1 cellular context compared by ENCODE assay signal in the genomic region with DNA sequence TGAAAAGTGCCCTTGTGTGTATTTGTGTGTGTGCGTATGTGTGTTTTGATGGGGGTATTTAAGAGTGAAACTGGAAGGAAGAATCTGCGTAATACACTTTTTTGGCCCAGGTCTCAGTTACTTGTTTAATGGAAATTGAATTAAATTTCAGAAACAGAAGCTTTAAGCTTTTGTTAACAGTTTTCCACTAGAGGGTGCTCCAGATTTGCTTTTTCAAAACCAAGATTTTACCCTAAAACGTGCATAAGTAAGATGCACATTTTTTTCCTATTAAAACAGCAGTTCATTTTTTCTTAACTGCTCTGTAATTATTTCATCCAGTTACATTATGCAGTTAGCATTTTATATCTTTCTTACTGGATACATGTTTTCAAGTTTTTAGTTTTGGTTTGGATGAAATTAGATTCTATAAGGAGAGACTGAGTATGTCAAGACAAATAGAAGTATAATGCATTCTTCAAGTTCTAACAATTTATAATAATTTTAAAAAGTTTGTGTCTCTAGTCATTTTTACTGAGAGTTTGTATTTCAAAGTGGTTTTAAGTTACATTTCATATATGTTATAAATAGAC.
TF ChIP-seq lines count a peak whose summit lies in the region.

No MANE protein-coding gene starts in this region.

TF ChIP-seq in GM23338, 12 proteins besides CTCF, POLR2A, EP300 and RAD21 (continued from another document):
- TF ChIP-seq, protein P1, sequence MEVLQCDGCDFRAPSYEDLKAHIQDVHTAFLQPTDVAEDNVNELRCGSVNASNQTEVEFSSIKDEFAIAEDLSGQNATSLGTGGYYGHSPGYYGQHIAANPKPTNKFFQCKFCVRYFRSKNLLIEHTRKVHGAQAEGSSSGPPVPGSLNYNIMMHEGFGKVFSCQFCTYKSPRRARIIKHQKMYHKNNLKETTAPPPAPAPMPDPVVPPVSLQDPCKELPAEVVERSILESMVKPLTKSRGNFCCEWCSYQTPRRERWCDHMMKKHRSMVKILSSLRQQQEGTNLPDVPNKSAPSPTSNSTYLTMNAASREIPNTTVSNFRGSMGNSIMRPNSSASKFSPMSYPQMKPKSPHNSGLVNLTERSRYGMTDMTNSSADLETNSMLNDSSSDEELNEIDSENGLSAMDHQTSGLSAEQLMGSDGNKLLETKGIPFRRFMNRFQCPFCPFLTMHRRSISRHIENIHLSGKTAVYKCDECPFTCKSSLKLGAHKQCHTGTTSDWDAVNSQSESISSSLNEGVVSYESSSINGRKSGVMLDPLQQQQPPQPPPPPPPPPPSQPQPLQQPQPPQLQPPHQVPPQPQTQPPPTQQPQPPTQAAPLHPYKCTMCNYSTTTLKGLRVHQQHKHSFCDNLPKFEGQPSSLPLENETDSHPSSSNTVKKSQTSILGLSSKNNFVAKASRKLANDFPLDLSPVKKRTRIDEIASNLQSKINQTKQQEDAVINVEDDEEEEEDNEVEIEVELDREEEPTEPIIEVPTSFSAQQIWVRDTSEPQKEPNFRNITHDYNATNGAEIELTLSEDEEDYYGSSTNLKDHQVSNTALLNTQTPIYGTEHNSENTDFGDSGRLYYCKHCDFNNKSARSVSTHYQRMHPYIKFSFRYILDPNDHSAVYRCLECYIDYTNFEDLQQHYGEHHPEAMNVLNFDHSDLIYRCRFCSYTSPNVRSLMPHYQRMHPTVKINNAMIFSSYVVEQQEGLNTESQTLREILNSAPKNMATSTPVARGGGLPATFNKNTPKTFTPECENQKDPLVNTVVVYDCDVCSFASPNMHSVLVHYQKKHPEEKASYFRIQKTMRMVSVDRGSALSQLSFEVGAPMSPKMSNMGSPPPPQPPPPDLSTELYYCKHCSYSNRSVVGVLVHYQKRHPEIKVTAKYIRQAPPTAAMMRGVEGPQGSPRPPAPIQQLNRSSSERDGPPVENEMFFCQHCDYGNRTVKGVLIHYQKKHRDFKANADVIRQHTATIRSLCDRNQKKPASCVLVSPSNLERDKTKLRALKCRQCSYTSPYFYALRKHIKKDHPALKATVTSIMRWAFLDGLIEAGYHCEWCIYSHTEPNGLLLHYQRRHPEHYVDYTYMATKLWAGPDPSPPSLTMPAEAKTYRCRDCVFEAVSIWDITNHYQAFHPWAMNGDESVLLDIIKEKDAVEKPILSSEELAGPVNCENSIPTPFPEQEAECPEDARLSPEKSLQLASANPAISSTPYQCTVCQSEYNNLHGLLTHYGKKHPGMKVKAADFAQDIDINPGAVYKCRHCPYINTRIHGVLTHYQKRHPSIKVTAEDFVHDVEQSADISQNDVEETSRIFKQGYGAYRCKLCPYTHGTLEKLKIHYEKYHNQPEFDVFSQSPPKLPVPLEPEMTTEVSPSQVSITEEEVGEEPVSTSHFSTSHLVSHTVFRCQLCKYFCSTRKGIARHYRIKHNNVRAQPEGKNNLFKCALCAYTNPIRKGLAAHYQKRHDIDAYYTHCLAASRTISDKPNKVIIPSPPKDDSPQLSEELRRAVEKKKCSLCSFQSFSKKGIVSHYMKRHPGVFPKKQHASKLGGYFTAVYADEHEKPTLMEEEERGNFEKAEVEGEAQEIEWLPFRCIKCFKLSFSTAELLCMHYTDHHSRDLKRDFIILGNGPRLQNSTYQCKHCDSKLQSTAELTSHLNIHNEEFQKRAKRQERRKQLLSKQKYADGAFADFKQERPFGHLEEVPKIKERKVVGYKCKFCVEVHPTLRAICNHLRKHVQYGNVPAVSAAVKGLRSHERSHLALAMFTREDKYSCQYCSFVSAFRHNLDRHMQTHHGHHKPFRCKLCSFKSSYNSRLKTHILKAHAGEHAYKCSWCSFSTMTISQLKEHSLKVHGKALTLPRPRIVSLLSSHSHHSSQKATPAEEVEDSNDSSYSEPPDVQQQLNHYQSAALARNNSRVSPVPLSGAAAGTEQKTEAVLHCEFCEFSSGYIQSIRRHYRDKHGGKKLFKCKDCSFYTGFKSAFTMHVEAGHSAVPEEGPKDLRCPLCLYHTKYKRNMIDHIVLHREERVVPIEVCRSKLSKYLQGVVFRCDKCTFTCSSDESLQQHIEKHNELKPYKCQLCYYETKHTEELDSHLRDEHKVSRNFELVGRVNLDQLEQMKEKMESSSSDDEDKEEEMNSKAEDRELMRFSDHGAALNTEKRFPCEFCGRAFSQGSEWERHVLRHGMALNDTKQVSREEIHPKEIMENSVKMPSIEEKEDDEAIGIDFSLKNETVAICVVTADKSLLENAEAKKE (CRISPR knock-in tag; IDR thresholded peaks at IDR 0.05) = no peak
- no peak for TF ChIP-seq EZH2phosphoT487 (IDR thresholded peaks at IDR 0.05; ENCODE audit: unreplicated experiment)
- no peak for TF ChIP-seq JUNB (IDR thresholded peaks at IDR 0.05; ENCODE audit: unreplicated experiment)
- TF ChIP-seq, protein P2, sequence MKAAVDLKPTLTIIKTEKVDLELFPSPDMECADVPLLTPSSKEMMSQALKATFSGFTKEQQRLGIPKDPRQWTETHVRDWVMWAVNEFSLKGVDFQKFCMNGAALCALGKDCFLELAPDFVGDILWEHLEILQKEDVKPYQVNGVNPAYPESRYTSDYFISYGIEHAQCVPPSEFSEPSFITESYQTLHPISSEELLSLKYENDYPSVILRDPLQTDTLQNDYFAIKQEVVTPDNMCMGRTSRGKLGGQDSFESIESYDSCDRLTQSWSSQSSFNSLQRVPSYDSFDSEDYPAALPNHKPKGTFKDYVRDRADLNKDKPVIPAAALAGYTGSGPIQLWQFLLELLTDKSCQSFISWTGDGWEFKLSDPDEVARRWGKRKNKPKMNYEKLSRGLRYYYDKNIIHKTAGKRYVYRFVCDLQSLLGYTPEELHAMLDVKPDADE (IDR thresholded peaks at IDR 0.05) = no peak
- no peak for TF ChIP-seq STAT1 (IDR thresholded peaks at IDR 0.05; ENCODE audit: unreplicated experiment)
- TF ChIP-seq POLR2AphosphoS5 (IDR thresholded peaks at IDR 0.05; ENCODE audit: low read depth) = no peak
- no peak for TF ChIP-seq EZH2 (IDR thresholded peaks at IDR 0.05; ENCODE audit: low read depth, unreplicated experiment)
- no peak for TF ChIP-seq CREB1 (CRISPR knock-in tag; IDR thresholded peaks at IDR 0.05; ENCODE audit: low read depth)
- TF ChIP-seq, protein P3, sequence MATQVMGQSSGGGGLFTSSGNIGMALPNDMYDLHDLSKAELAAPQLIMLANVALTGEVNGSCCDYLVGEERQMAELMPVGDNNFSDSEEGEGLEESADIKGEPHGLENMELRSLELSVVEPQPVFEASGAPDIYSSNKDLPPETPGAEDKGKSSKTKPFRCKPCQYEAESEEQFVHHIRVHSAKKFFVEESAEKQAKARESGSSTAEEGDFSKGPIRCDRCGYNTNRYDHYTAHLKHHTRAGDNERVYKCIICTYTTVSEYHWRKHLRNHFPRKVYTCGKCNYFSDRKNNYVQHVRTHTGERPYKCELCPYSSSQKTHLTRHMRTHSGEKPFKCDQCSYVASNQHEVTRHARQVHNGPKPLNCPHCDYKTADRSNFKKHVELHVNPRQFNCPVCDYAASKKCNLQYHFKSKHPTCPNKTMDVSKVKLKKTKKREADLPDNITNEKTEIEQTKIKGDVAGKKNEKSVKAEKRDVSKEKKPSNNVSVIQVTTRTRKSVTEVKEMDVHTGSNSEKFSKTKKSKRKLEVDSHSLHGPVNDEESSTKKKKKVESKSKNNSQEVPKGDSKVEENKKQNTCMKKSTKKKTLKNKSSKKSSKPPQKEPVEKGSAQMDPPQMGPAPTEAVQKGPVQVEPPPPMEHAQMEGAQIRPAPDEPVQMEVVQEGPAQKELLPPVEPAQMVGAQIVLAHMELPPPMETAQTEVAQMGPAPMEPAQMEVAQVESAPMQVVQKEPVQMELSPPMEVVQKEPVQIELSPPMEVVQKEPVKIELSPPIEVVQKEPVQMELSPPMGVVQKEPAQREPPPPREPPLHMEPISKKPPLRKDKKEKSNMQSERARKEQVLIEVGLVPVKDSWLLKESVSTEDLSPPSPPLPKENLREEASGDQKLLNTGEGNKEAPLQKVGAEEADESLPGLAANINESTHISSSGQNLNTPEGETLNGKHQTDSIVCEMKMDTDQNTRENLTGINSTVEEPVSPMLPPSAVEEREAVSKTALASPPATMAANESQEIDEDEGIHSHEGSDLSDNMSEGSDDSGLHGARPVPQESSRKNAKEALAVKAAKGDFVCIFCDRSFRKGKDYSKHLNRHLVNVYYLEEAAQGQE (IDR thresholded peaks at IDR 0.05; ENCODE audit: unreplicated experiment) = no peak
- TF ChIP-seq ZNF331 (CRISPR knock-in tag; IDR thresholded peaks at IDR 0.05; ENCODE audit: low read depth) = no peak
